8 cellular contexts compared by ENCODE assay signal in the genomic region with DNA sequence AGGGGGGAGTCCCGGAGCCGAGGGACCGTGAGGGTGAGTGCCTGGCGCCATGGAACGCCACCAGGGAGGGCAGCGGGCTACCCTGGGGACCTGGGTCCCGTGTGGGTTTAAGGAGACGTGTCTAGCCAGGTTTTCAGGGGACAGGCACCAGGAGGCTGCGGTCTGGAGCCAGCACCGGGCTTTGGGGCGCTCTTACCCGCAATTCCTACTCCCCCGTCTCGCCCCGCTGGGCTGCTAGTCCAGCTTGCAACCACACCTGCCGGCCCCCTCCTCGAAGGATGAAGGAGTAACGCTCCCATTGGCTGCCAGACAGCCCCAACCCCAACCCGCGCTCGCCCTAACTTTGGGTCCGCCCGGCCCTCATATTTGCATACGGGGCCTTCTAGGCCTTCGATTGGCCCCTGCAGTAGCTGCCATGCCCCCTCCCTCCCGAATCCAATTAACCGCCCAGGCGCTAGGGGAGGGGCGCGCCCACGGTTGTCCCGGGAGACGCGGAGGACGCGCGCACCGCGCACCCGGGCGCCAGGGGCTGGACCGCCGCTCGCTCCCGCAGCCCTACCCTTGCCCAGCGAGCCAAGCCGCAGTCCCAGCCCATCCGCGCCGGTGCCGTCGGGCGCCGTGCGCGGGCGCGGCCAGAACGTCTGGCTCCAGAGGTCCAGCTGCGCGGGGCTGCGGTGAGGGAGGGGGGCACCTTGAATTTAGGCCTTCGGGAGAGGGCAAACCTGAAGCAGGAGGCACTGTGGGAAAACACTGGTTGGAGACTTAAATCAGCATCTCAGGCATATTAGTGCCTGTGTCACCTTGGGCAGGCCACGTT. TPM values are rescaled to one million over a fixed set of nuclear protein-coding genes. Genes with fewer than 3 reads are reported as not detected.
DNase-seq lines count a peak whose midpoint lies in the region; ATAC-seq and TF ChIP-seq lines count a peak whose summit lies in the region.

TSS of gene TTLL6 (minus strand) at position 456 of the 817 bp plus-strand sequence. CDS start at position 299, 157 bp downstream.

- CTCF ChIA-PET in Caco-2 (lab: Charles Lee), result interaction anchor here (0.7 to 31.3 kb wide), 13 partner anchors 8 to 145 kb away, joined by 3 to 1184 read pairs (median 6); partner anchors contain the start of genes ATP5MC1 and HOXB13

- no TSS peak for BruUV-seq in Caco-2 (replicated peaks; lab: Mats Ljungman, UMichigan)

- H3K4me3 Mint-ChIP-seq in Caco-2 (ENCODE audit: unreplicated experiment), result peak within 1 kb of the TSS; percentile 75
- H3K4me3 Mint-ChIP-seq in T-helper 2 cell treated with Interferon-gamma antibody and Interleukin-4, amounts not matched to agents 5 μg/mL and 100 μg/mL, for 36 hours, result peak within 1 kb of the TSS; percentile 87

- H3K9me3 Mint-ChIP-seq in Caco-2 (ENCODE audit: unreplicated experiment), result no peaks in the 10 kb centered on the region
- no peaks in the 10 kb centered on the region for H3K9me3 Mint-ChIP-seq in T-helper 2 cell treated with Interferon-gamma antibody and Interleukin-4, amounts not matched to agents 5 μg/mL and 100 μg/mL, for 36 hours

- H3K27me3 ChIP-seq in Caco-2 (replicated peaks; ENCODE audit: control insufficient read depth, insufficient read depth, low read length) (no peaks in the 10 kb centered on the region), HAP-1 (ENCODE audit: low read depth) (peaks cover 5% of the 10 kb centered on the region), ascending aorta (no peaks in the 10 kb centered on the region), hepatocyte (peaks cover 13% of the 10 kb centered on the region), aorta (ENCODE audit: control insufficient read depth in 1 of 2, insufficient read depth in 2 of 2, low read length in 1 of 2) (no peaks in the 10 kb centered on the region)

- peak; percentile 91 for ATAC-seq in aorta (ENCODE audit: low FRiP score)

- peaks cover 2% of the 10 kb centered on the region for H3K27me3 Mint-ChIP-seq in Caco-2 (ENCODE audit: insufficient read depth, unreplicated experiment)
- H3K27me3 Mint-ChIP-seq in T-helper 2 cell treated with Interferon-gamma antibody and Interleukin-4, amounts not matched to agents 5 μg/mL and 100 μg/mL, for 36 hours (ENCODE audit: low read depth), result peaks cover 72% of the 10 kb centered on the region

- peaks cover 8% of the 10 kb centered on the region for H3K4me1 Mint-ChIP-seq in Caco-2 (ENCODE audit: low read depth, unreplicated experiment)
- H3K4me1 Mint-ChIP-seq in T-helper 2 cell treated with Interferon-gamma antibody and Interleukin-4, amounts not matched to agents 5 μg/mL and 100 μg/mL, for 36 hours (ENCODE audit: low read depth), result peaks cover 16% of the 10 kb centered on the region

- peak; percentile 99 to 100 for DNase-seq in Caco-2
- peak; percentile 94 to 96 for DNase-seq in HAP-1 (ENCODE audit: low spot score in 2 of 2)
- DNase-seq in NCI-H146 (lab: John Stamatoyannopoulos, UW), result peak; percentile 96
- peak; percentile 80 for DNase-seq in T-helper 2 cell treated with Interferon-gamma antibody and Interleukin-4, amounts not matched to agents 5 μg/mL and 100 μg/mL, for 36 hours (ENCODE audit: low spot score)
- peak; percentile 49 to 90 for DNase-seq in ascending aorta (ENCODE audit: low spot score in 2 of 2)
- peak; percentile 89 for DNase-seq in hepatocyte (ENCODE audit: low spot score)
- DNase-seq in renal cortical epithelial cell (ENCODE audit: low read depth), result peak; percentile 73
- peak; percentile 82 to 92 for DNase-seq in aorta

- H3K9me3 ChIP-seq in Caco-2, result no peaks in the 10 kb centered on the region
- H3K9me3 ChIP-seq in HAP-1, result no peaks in the 10 kb centered on the region
- H3K9me3 ChIP-seq in ascending aorta, result no peaks in the 10 kb centered on the region
- H3K9me3 ChIP-seq in hepatocyte (ENCODE audit: low read depth), result no peaks in the 10 kb centered on the region
- H3K9me3 ChIP-seq in aorta (ENCODE audit: control insufficient read depth, low read length), result no peaks in the 10 kb centered on the region

- H3K27ac ChIP-seq in ascending aorta, result no peak within 1 kb of the TSS
- H3K27ac ChIP-seq in hepatocyte, result no peak within 1 kb of the TSS
- H3K27ac ChIP-seq in aorta (ENCODE audit: low read depth in 1 of 2, low read length in 2 of 2), result no peak within 1 kb of the TSS

- WGBS in hepatocyte (ENCODE audit: low lambda C conversion rate, missing lambda C conversion rate), result 2% methylated on average over 37 of the region's 64 CpGs
- 2% methylated on average over 62 to 64 of the region's 64 CpGs for WGBS in aorta, 2 donors

- H3K9me2 ChIP-seq in hepatocyte (replicated peaks; ENCODE audit: insufficient read depth), result no peaks in the 10 kb centered on the region

- H3K27ac Mint-ChIP-seq in Caco-2 (ENCODE audit: unreplicated experiment), result no peak within 1 kb of the TSS
- no peak within 1 kb of the TSS for H3K27ac Mint-ChIP-seq in T-helper 2 cell treated with Interferon-gamma antibody and Interleukin-4, amounts not matched to agents 5 μg/mL and 100 μg/mL, for 36 hours

- peak within 1 kb of the TSS; percentile 91 for H3K4me2 ChIP-seq in hepatocyte

- H3K4me1 ChIP-seq in Caco-2, result peaks cover 10% of the 10 kb centered on the region
- H3K4me1 ChIP-seq in HAP-1, result peaks cover 19% of the 10 kb centered on the region
- peaks cover 6 to 15% of the 10 kb centered on the region in 2 donors for H3K4me1 ChIP-seq in ascending aorta
- no peaks in the 10 kb centered on the region for H3K4me1 ChIP-seq in hepatocyte (ENCODE audit: insufficient read depth)
- no peaks in the 10 kb centered on the region for H3K4me1 ChIP-seq in aorta (ENCODE audit: control insufficient read depth in 1 of 2, insufficient read depth in 2 of 2, low read length in 2 of 2)

- no peaks in the 10 kb centered on the region for H4K20me1 ChIP-seq in hepatocyte (ENCODE audit: insufficient read depth, poor library complexity, severe bottlenecking)

- H2AFZ ChIP-seq in hepatocyte, result peak within 1 kb of the TSS; percentile 25

- peak in 1 of 2 experiments; percentile 17 for TF ChIP-seq CTCF in Caco-2 (IDR thresholded peaks at IDR 0.05; ENCODE audit: insufficient read depth in 1 of 2, low read depth in 1 of 2, low read length in 1 of 2, severe bottlenecking in 1 of 2, unreplicated experiment in 1 of 2)
- no peak for TF ChIP-seq CTCF in ascending aorta (IDR thresholded peaks at IDR 0.05)
- no peak for TF ChIP-seq CTCF in hepatocyte (IDR thresholded peaks at IDR 0.05; ENCODE audit: poor library complexity)

- in situ Hi-C loops in HAP-1 (cut with MboI; ENCODE audit: low sequenced_read_pairs), result no loop called here

- H3K36me3 Mint-ChIP-seq in Caco-2 (ENCODE audit: insufficient read depth, unreplicated experiment), result no peaks in the 10 kb centered on the region
- no peaks in the 10 kb centered on the region for H3K36me3 Mint-ChIP-seq in T-helper 2 cell treated with Interferon-gamma antibody and Interleukin-4, amounts not matched to agents 5 μg/mL and 100 μg/mL, for 36 hours (ENCODE audit: low read depth)

- POLR2A ChIA-PET in Caco-2 (lab: Charles Lee), result interaction anchor here (0.6 to 1.1 kb wide), 3 partner anchors 62 to 86 kb away, joined by 5 to 8 read pairs (median 8); partner anchors contain the start of gene ATP5MC1

- no peaks in the 10 kb centered on the region for H3K79me2 ChIP-seq in hepatocyte

- H3K36me3 ChIP-seq in Caco-2 (ENCODE audit: control insufficient read depth, insufficient read depth, low read length) (no peaks in the 10 kb centered on the region), HAP-1 (replicated peaks) (no peaks in the 10 kb centered on the region), ascending aorta (no peaks in the 10 kb centered on the region), hepatocyte (replicated peaks; ENCODE audit: insufficient read depth, low read depth) (no peaks in the 10 kb centered on the region), aorta (ENCODE audit: control insufficient read depth in 1 of 2, insufficient read depth in 2 of 2, low read length in 1 of 2) (no peaks in the 10 kb centered on the region)

- peak within 1 kb of the TSS; percentile 54 for H3K4me3 ChIP-seq in Caco-2 (ENCODE audit: low read depth, low read length)
- H3K4me3 ChIP-seq in HAP-1, result peak within 1 kb of the TSS; percentile 35
- peak within 1 kb of the TSS; percentile 51 to 57 for H3K4me3 ChIP-seq in ascending aorta
- H3K4me3 ChIP-seq in hepatocyte, result peak within 1 kb of the TSS; percentile 10
- peak within 1 kb of the TSS in 1 of 2 donors; percentile 1 for H3K4me3 ChIP-seq in aorta (ENCODE audit: low read length in 2 of 2)

- intact Hi-C loops in Caco-2 (cut with micrococcal nuclease; ENCODE audit: unreplicated experiment), result loop anchor here (1.0 kb wide), 3 partner anchors 14 to 54 kb away; partner anchors contain the start of gene CALCOCO2
- intact Hi-C loops in ascending aorta (cut with DNase I), result no loop called here
- intact Hi-C loops in aorta (cut with DNase I), result loop anchor here (5.0 kb wide), 2 partner anchors 60 to 215 kb away; no protein-coding TSS in a partner anchor

RNA-seq across cellular contexts. Expression of gene TTLL6, which starts in this region (rescaled TPM):
- total RNA-seq in Caco-2 (2022), result 0.16 and 0.81 TPM in 2 replicates
- not detected for total RNA-seq in ascending aorta
- total RNA-seq in hepatocyte, result 0.28 and 0.30 TPM in 2 replicates
- polyA plus RNA-seq in hepatocyte, result not detected in 2 replicates
- total RNA-seq in renal cortical epithelial cell, result 0.35 and 0.45 TPM in 2 replicates
- total RNA-seq in aorta, result under 1 TPM in 1 of 2 donors, not detected in 1; 0.21 TPM
- polyA plus RNA-seq in aorta, result under 1 TPM in 1 of 2 donors, not detected in 1; 0.13 TPM

Comparison
In these comparisons a context has a peak if more than half of its experiments do, and no peak if none do; other contexts are left out.
1. Peak in DNase-seq and H3K4me3 ChIP-seq in Caco-2; RNA of the gene not detected or under 1 TPM.
2. Peak in DNase-seq and H3K4me3 ChIP-seq in ascending aorta; RNA of the gene not detected or under 1 TPM.
3. Peak in DNase-seq, H3K4me3 ChIP-seq and H3K4me2 ChIP-seq in hepatocyte; RNA of the gene not detected or under 1 TPM.
4. Peak in DNase-seq in renal cortical epithelial cell; RNA of the gene not detected or under 1 TPM.
5. Peak in DNase-seq and ATAC-seq in aorta; RNA of the gene not detected or under 1 TPM.